8 cellular contexts compared by ENCODE assay signal in genomic region chr15:65790692-65791334, GRCh38. TPM values are rescaled to one million over a fixed set of nuclear protein-coding genes. Genes with fewer than 3 reads are reported as not detected.
DNase-seq lines count a peak whose midpoint lies in the region; ATAC-seq and TF ChIP-seq lines count a peak whose summit lies in the region.

No MANE protein-coding gene starts in this region.

- no peak for ATAC-seq in Panc1
- no peak for ATAC-seq in naive thymus-derived CD4-positive, alpha-beta T cell
- ATAC-seq in HG02973 (IDR thresholded peaks at IDR 0.05; ENCODE audit: unreplicated experiment) = no peak
- ATAC-seq in HG03097 (IDR thresholded peaks at IDR 0.05; ENCODE audit: low FRiP score, unreplicated experiment) = no peak

- no peaks in the 10 kb centered on the region for H3K27me3 Mint-ChIP-seq in activated naive CD4-positive, alpha-beta T cell treated with anti-CD3 and anti-CD28 coated beads, Interleukin-2, amount 10 ng/mL, durations not matched to agents 7 days and 5 days
- H3K27me3 Mint-ChIP-seq in naive thymus-derived CD4-positive, alpha-beta T cell = no peaks in the 10 kb centered on the region

- POLR2A ChIA-PET in Panc1 (lab: Charles Lee) = interaction anchor here (0.5 to 1.0 kb wide), 3 partner anchors 11 to 64 kb away, joined by 3 to 25 read pairs (median 7); no protein-coding TSS in a partner anchor
- POLR2A ChIA-PET in naive thymus-derived CD4-positive, alpha-beta T cell (lab: Charles Lee) = interaction anchor here (0.6 to 6.6 kb wide), 14 partner anchors 8 to 79 kb away, joined by 3 to 67 read pairs (median 20); partner anchors contain the start of gene RAB11A

- H3K4me3 Mint-ChIP-seq in activated naive CD4-positive, alpha-beta T cell treated with anti-CD3 and anti-CD28 coated beads, Interleukin-2, amount 10 ng/mL, durations not matched to agents 7 days and 5 days = peak overlapping the region; percentile 85
- H3K4me3 Mint-ChIP-seq in naive thymus-derived CD4-positive, alpha-beta T cell = peak overlapping the region; percentile 87 to 99 (median 93)

- in situ Hi-C loops in Panc1 (cut with HindIII; ENCODE audit: low pct_unique_long_range_greater_than_20kb, low sequenced_read_pairs) = no loop called here

- H3K4me1 ChIP-seq in Panc1 (ENCODE audit: control insufficient read depth, insufficient read depth, low read length) = peaks cover 28% of the 10 kb centered on the region
- peaks cover 19% of the 10 kb centered on the region for H3K4me1 ChIP-seq in effector memory CD4-positive, alpha-beta T cell (ENCODE audit: control insufficient read depth, insufficient read depth, low read length, poor library complexity, severe bottlenecking)
- H3K4me1 ChIP-seq in naive thymus-derived CD4-positive, alpha-beta T cell (ENCODE audit: control insufficient read depth in 2 of 2, insufficient read depth in 2 of 2, low read length in 2 of 2) = peaks cover 26 to 37% of the 10 kb centered on the region in 2 donors

- no peaks in the 10 kb centered on the region for H3K36me3 ChIP-seq in Panc1 (ENCODE audit: control insufficient read depth, insufficient read depth, low read length)
- no peaks in the 10 kb centered on the region for H3K36me3 ChIP-seq in effector memory CD4-positive, alpha-beta T cell (ENCODE audit: control insufficient read depth, insufficient read depth, low read length)
- H3K36me3 ChIP-seq in naive thymus-derived CD4-positive, alpha-beta T cell (ENCODE audit: control insufficient read depth in 2 of 3, insufficient read depth in 3 of 3, low read length in 3 of 3) = peaks cover 0 to 5% (median 0%) of the 10 kb centered on the region in 3 experiments

- TF ChIP-seq CTCF in Panc1 (IDR thresholded peaks at IDR 0.05) = no peak

- peak overlapping the region; percentile 79 to 93 for H3K4me3 ChIP-seq in Panc1 (ENCODE audit: low read depth in 2 of 2, low read length in 2 of 2)
- H3K4me3 ChIP-seq in effector memory CD4-positive, alpha-beta T cell (ENCODE audit: insufficient read depth, low read depth, low read length, poor library complexity, severe bottlenecking) = peak overlapping the region; percentile 95
- peak overlapping the region; percentile 80 for H3K4me3 ChIP-seq in naive thymus-derived CD4-positive, alpha-beta T cell (ENCODE audit: low read length)

- H3K27ac Mint-ChIP-seq in activated naive CD4-positive, alpha-beta T cell treated with anti-CD3 and anti-CD28 coated beads, Interleukin-2, amount 10 ng/mL, durations not matched to agents 7 days and 5 days = peak overlapping the region; percentile 97
- H3K27ac Mint-ChIP-seq in naive thymus-derived CD4-positive, alpha-beta T cell = peak overlapping the region; percentile 82 to 100 (median 95)

- no peaks in the 10 kb centered on the region for H3K9me3 Mint-ChIP-seq in activated naive CD4-positive, alpha-beta T cell treated with anti-CD3 and anti-CD28 coated beads, Interleukin-2, amount 10 ng/mL, durations not matched to agents 7 days and 5 days
- no peaks in the 10 kb centered on the region for H3K9me3 Mint-ChIP-seq in naive thymus-derived CD4-positive, alpha-beta T cell

- no peak for DNase-seq in activated naive CD4-positive, alpha-beta T cell treated with anti-CD3 and anti-CD28 coated beads, Interleukin-2, amount 10 ng/mL, durations not matched to agents 7 days and 5 days
- DNase-seq in activated naive CD4-positive, alpha-beta T cell (lab: John Stamatoyannopoulos, UW) = no peak
- DNase-seq in Panc1 (ENCODE audit: low read depth, low spot score) = no peak
- DNase-seq in effector memory CD4-positive, alpha-beta T cell = no peak
- peak in 7 of 9 donors; percentile 10 to 50 (median 32) for DNase-seq in naive thymus-derived CD4-positive, alpha-beta T cell
- no peak for DNase-seq in T1000 (lab: John Stamatoyannopoulos, UW)

- BruUV-seq in Panc1 (replicated peaks; lab: Mats Ljungman, UMichigan) = TSS peak; percentile 80

- intact Hi-C loops in Panc1 (cut with micrococcal nuclease; ENCODE audit: unreplicated experiment) = no loop called here
- intact Hi-C loops in naive thymus-derived CD4-positive, alpha-beta T cell (cut with micrococcal nuclease) = loop anchor here (1.0 to 10.0 kb wide), 6 partner anchors 28 to 896 kb away; partner anchors contain the start of genes RAB11A (in 1 of the 2) and RNU5B-1 (in 1 of the 2)

- H3K4me1 Mint-ChIP-seq in activated naive CD4-positive, alpha-beta T cell treated with anti-CD3 and anti-CD28 coated beads, Interleukin-2, amount 10 ng/mL, durations not matched to agents 7 days and 5 days = peaks cover 59% of the 10 kb centered on the region
- H3K4me1 Mint-ChIP-seq in naive thymus-derived CD4-positive, alpha-beta T cell = peaks cover 22 to 68% (median 55%) of the 10 kb centered on the region in 7 donors

- no peaks in the 10 kb centered on the region for H3K9me3 ChIP-seq in Panc1 (ENCODE audit: control insufficient read depth, insufficient read depth, low read depth, low read length)
- H3K9me3 ChIP-seq in effector memory CD4-positive, alpha-beta T cell (ENCODE audit: control insufficient read depth, low read length) = no peaks in the 10 kb centered on the region
- H3K9me3 ChIP-seq in naive thymus-derived CD4-positive, alpha-beta T cell (ENCODE audit: control insufficient read depth in 2 of 3, low read length in 3 of 3) = no peaks in the 10 kb centered on the region

- CTCF ChIA-PET in activated naive CD4-positive, alpha-beta T cell treated with anti-CD3 and anti-CD28 coated beads, Interleukin-2, amount 10 ng/mL, durations not matched to agents 7 days and 5 days (lab: Charles Lee) = interaction anchor here (0.8 to 2.0 kb wide), 4 partner anchors 28 to 38 kb away, joined by 3 to 8 read pairs (median 6); no protein-coding TSS in a partner anchor
- CTCF ChIA-PET in Panc1 (lab: Charles Lee) = no interaction called here
- CTCF ChIA-PET in naive thymus-derived CD4-positive, alpha-beta T cell (lab: Charles Lee) = interaction anchor here (1.0 to 1.8 kb wide), 6 partner anchors 28 to 153 kb away, joined by 3 to 9 read pairs (median 5); no protein-coding TSS in a partner anchor

- peaks cover 6% of the 10 kb centered on the region for H3K36me3 Mint-ChIP-seq in activated naive CD4-positive, alpha-beta T cell treated with anti-CD3 and anti-CD28 coated beads, Interleukin-2, amount 10 ng/mL, durations not matched to agents 7 days and 5 days
- peaks cover 0 to 4% (median 0%) of the 10 kb centered on the region in 5 donors for H3K36me3 Mint-ChIP-seq in naive thymus-derived CD4-positive, alpha-beta T cell

- H3K27ac ChIP-seq in Panc1 (ENCODE audit: low read length) = peak overlapping the region; percentile 65
- H3K27ac ChIP-seq in effector memory CD4-positive, alpha-beta T cell (ENCODE audit: insufficient read depth, low read length, poor library complexity, severe bottlenecking) = peak overlapping the region; percentile 97
- H3K27ac ChIP-seq in naive thymus-derived CD4-positive, alpha-beta T cell (ENCODE audit: low read depth, low read length) = peak overlapping the region; percentile 99

- no peaks in the 10 kb centered on the region for H3K27me3 ChIP-seq in Panc1 (ENCODE audit: control insufficient read depth, insufficient read depth, low read length)
- H3K27me3 ChIP-seq in effector memory CD4-positive, alpha-beta T cell (replicated peaks; ENCODE audit: control insufficient read depth, insufficient read depth, low read length, poor library complexity, severe bottlenecking) = no peaks in the 10 kb centered on the region
- H3K27me3 ChIP-seq in naive thymus-derived CD4-positive, alpha-beta T cell (ENCODE audit: control insufficient read depth in 2 of 2, insufficient read depth in 2 of 2, low read length in 2 of 2) = no peaks in the 10 kb centered on the region

RNA-seq across cellular contexts. Expression of gene DENND4A, which starts 1.3 kb away (rescaled TPM):
- 14.4 TPM for total RNA-seq in Panc1 (2021; ENCODE audit: unreplicated experiment)
- 6.8 TPM for polyA plus RNA-seq in Panc1 (2012; ENCODE audit: insufficient read length)
- total RNA-seq in naive thymus-derived CD4-positive, alpha-beta T cell = 10 to 100 TPM; 40.0 to 67.9 (median 64.6) TPM
- polyA plus RNA-seq in naive thymus-derived CD4-positive, alpha-beta T cell = 10 to 100 TPM; 14.1 to 14.9 TPM

Comparison
In these comparisons a context has a peak if more than half of its experiments do, and no peak if none do; other contexts are left out.
1. DNase-seq: peak in naive thymus-derived CD4-positive, alpha-beta T cell (7 of 9); none in activated naive CD4-positive, alpha-beta T cell treated with anti-CD3 and anti-CD28 coated beads, Interleukin-2, amount 10 ng/mL, durations not matched to agents 7 days and 5 days (single experiment), activated naive CD4-positive, alpha-beta T cell (0 of 4), Panc1 (single experiment), effector memory CD4-positive, alpha-beta T cell (0 of 3) and T1000 (single experiment).
2. Peak in every context shown above with its lines, with median percentiles within 50 percentile points of each other: H3K27ac ChIP-seq and H3K4me3 ChIP-seq.